ENCODE assay signal across 13 cellular contexts in genomic region chr7:63927261-63927660, GRCh38.
DNase-seq lines count a peak whose midpoint lies in the region; ATAC-seq and TF ChIP-seq lines count a peak whose summit lies in the region.
"Had no signal": no experiment of that assay in that cellular context is flagged by ENCODE, and none has a peak within 500 bp of the region (broad histone marks: within the 10 kb centered on the region; RNA-seq: fewer than 3 reads in every experiment).

No MANE protein-coding gene starts in this region.

- peaks cover 39% of the 10 kb centered on the region for H3K9me3 Mint-ChIP-seq in activated naive CD4-positive, alpha-beta T cell treated with anti-CD3 and anti-CD28 coated beads, Interleukin-2, amount 10 ng/mL, durations not matched to agents 7 days and 5 days
- peaks cover 24% of the 10 kb centered on the region for H3K9me3 Mint-ChIP-seq in activated CD4-positive, alpha-beta memory T cell treated with anti-CD3 and anti-CD28 coated beads, Interleukin-2, amount 10 ng/mL, durations not matched to agents 7 days and 5 days

- no peaks in the 10 kb centered on the region for H3K36me3 ChIP-seq in lung (ENCODE audit: control insufficient read depth in 2 of 2, insufficient read depth in 2 of 2, low read length in 2 of 2)
- no peaks in the 10 kb centered on the region for H3K36me3 ChIP-seq in suprapubic skin
- no peaks in the 10 kb centered on the region for H3K36me3 ChIP-seq in A673 (ENCODE audit: insufficient read depth, low read length, poor library complexity, severe bottlenecking)

- H3K4me1 Mint-ChIP-seq in activated naive CD4-positive, alpha-beta T cell treated with anti-CD3 and anti-CD28 coated beads, Interleukin-2, amount 10 ng/mL, durations not matched to agents 7 days and 5 days: peaks cover 21% of the 10 kb centered on the region
- H3K4me1 Mint-ChIP-seq in activated CD4-positive, alpha-beta memory T cell treated with anti-CD3 and anti-CD28 coated beads, Interleukin-2, amount 10 ng/mL, durations not matched to agents 7 days and 5 days: peaks cover 10% of the 10 kb centered on the region
- H3K4me1 Mint-ChIP-seq: nephron had no signal

- peak overlapping the region; percentile 95 for H3K4me3 Mint-ChIP-seq in activated naive CD4-positive, alpha-beta T cell treated with anti-CD3 and anti-CD28 coated beads, Interleukin-2, amount 10 ng/mL, durations not matched to agents 7 days and 5 days
- H3K4me3 Mint-ChIP-seq in activated CD4-positive, alpha-beta memory T cell treated with anti-CD3 and anti-CD28 coated beads, Interleukin-2, amount 10 ng/mL, durations not matched to agents 7 days and 5 days: peak overlapping the region; percentile 90
- H3K4me3 Mint-ChIP-seq: nephron had no signal

- no peak for ATAC-seq in lung (ENCODE audit: insufficient read depth, low FRiP score)

- POLR2A ChIA-PET in activated CD4-positive, alpha-beta memory T cell treated with anti-CD3 and anti-CD28 coated beads, Interleukin-2, amount 10 ng/mL, durations not matched to agents 7 days and 5 days (lab: Charles Lee): no interaction called here
- POLR2A ChIA-PET in A673 (lab: Charles Lee; ENCODE audit: low non-redundant PET): no interaction called here

- DNase-seq in activated naive CD4-positive, alpha-beta T cell treated with anti-CD3 and anti-CD28 coated beads, Interleukin-2, amount 10 ng/mL, durations not matched to agents 7 days and 5 days: no peak
- DNase-seq in activated naive CD4-positive, alpha-beta T cell (lab: John Stamatoyannopoulos, UW): no peak
- no peak for DNase-seq in activated CD4-positive, alpha-beta memory T cell treated with anti-CD3 and anti-CD28 coated beads, Interleukin-2, amount 10 ng/mL, durations not matched to agents 7 days and 5 days
- DNase-seq in lung (ENCODE audit: low spot score) (no peak), suprapubic skin (ENCODE audit: low spot score in 2 of 2) (no peak), cerebellar nuclear complex (lab: John Stamatoyannopoulos, UW) (no peak), A673 (ENCODE audit: low spot score) (no peak), HuH-7.5 (ENCODE audit: low spot score) (no peak)
- DNase-seq: DMS79 treated with DMSO at 0.1 percent for 48 hours, foreskin keratinocyte, NCI-H2171 had no signal

- peak overlapping the region; percentile 75 for H3K4me3 ChIP-seq in lung
- H3K4me3 ChIP-seq in suprapubic skin: peak overlapping the region; percentile 58
- H3K4me3 ChIP-seq in A673 (ENCODE audit: low read depth, low read length, poor library complexity, severe bottlenecking): no peak overlapping the region
- H3K4me3 ChIP-seq: smooth muscle cell had no signal

- H3K9me3 ChIP-seq in lung (ENCODE audit: control insufficient read depth in 2 of 2, insufficient read depth in 1 of 2, low read length in 1 of 2): peaks cover 10 to 18% of the 10 kb centered on the region in 2 donors
- H3K9me3 ChIP-seq in suprapubic skin: peaks cover 10% of the 10 kb centered on the region
- H3K9me3 ChIP-seq in A673 (ENCODE audit: low read depth, low read length, poor library complexity, severe bottlenecking): peaks cover 38% of the 10 kb centered on the region

- no peaks in the 10 kb centered on the region for H3K27me3 Mint-ChIP-seq in activated naive CD4-positive, alpha-beta T cell treated with anti-CD3 and anti-CD28 coated beads, Interleukin-2, amount 10 ng/mL, durations not matched to agents 7 days and 5 days
- no peaks in the 10 kb centered on the region for H3K27me3 Mint-ChIP-seq in activated CD4-positive, alpha-beta memory T cell treated with anti-CD3 and anti-CD28 coated beads, Interleukin-2, amount 10 ng/mL, durations not matched to agents 7 days and 5 days

- H3K27ac ChIP-seq in lung (ENCODE audit: low read depth in 1 of 2, low read length in 1 of 2) (peak overlapping the region in 1 of 2 donors; percentile 87), suprapubic skin (no peak overlapping the region), A673 (ENCODE audit: low read depth, low read length, poor library complexity, severe bottlenecking) (no peak overlapping the region)
- H3K27ac ChIP-seq: foreskin keratinocyte had no signal

- 82 to 87% methylated on average over 5 of the region's 5 CpGs for WGBS in lung, 2 donors
- WGBS in suprapubic skin: no CpG with 5 or more reads among the region's 5 CpGs

- no peak for TF ChIP-seq EP300 in suprapubic skin (IDR thresholded peaks at IDR 0.05)

- CTCF ChIA-PET in activated naive CD4-positive, alpha-beta T cell treated with anti-CD3 and anti-CD28 coated beads, Interleukin-2, amount 10 ng/mL, durations not matched to agents 7 days and 5 days (lab: Charles Lee): no interaction called here
- CTCF ChIA-PET in activated CD4-positive, alpha-beta memory T cell treated with anti-CD3 and anti-CD28 coated beads, Interleukin-2, amount 10 ng/mL, durations not matched to agents 7 days and 5 days (lab: Charles Lee): no interaction called here
- CTCF ChIA-PET in A673 (lab: Charles Lee): no interaction called here

- no peak for TF ChIP-seq POLR2A in suprapubic skin (IDR thresholded peaks at IDR 0.05)

- H3K27me3 ChIP-seq in lung (ENCODE audit: control insufficient read depth, insufficient read depth) (no peaks in the 10 kb centered on the region), suprapubic skin (no peaks in the 10 kb centered on the region), A673 (replicated peaks; ENCODE audit: insufficient read depth, low read depth, low read length, poor library complexity) (no peaks in the 10 kb centered on the region)
- H3K27me3 ChIP-seq: foreskin keratinocyte had no signal

- intact Hi-C loops in A673 (cut with micrococcal nuclease; ENCODE audit: unreplicated experiment): no loop called here

- no TSS peak for BruUV-seq in A673 (replicated peaks; lab: Mats Ljungman, UMichigan)

- H3K27ac Mint-ChIP-seq in activated naive CD4-positive, alpha-beta T cell treated with anti-CD3 and anti-CD28 coated beads, Interleukin-2, amount 10 ng/mL, durations not matched to agents 7 days and 5 days: no peak overlapping the region
- H3K27ac Mint-ChIP-seq in activated CD4-positive, alpha-beta memory T cell treated with anti-CD3 and anti-CD28 coated beads, Interleukin-2, amount 10 ng/mL, durations not matched to agents 7 days and 5 days: no peak overlapping the region
- H3K27ac Mint-ChIP-seq: nephron had no signal

- no peak for TF ChIP-seq CTCF in lung (IDR thresholded peaks at IDR 0.05; ENCODE audit: control extremely low read depth, extremely low read depth)
- TF ChIP-seq CTCF in suprapubic skin (IDR thresholded peaks at IDR 0.05): no peak
- TF ChIP-seq CTCF in A673 (conservative IDR thresholded peaks at IDR 0.05; ENCODE audit: low read depth, low read length): no peak

- peaks cover 0 to 6% of the 10 kb centered on the region in 2 donors for H3K4me1 ChIP-seq in lung (ENCODE audit: control insufficient read depth in 2 of 2, insufficient read depth in 2 of 2, low read length in 2 of 2)
- peaks cover 15% of the 10 kb centered on the region for H3K4me1 ChIP-seq in suprapubic skin
- H3K4me1 ChIP-seq in A673 (ENCODE audit: insufficient read depth, low read length, poor library complexity, severe bottlenecking): no peaks in the 10 kb centered on the region
- H3K4me1 ChIP-seq: foreskin keratinocyte had no signal

- H3K36me3 Mint-ChIP-seq in activated naive CD4-positive, alpha-beta T cell treated with anti-CD3 and anti-CD28 coated beads, Interleukin-2, amount 10 ng/mL, durations not matched to agents 7 days and 5 days: peaks cover 8% of the 10 kb centered on the region
- peaks cover 11% of the 10 kb centered on the region for H3K36me3 Mint-ChIP-seq in activated CD4-positive, alpha-beta memory T cell treated with anti-CD3 and anti-CD28 coated beads, Interleukin-2, amount 10 ng/mL, durations not matched to agents 7 days and 5 days (ENCODE audit: low read depth)
